In genomic region chr18:11148655-11149440, GRCh38 we compare ENCODE assay signal across 10 cellular contexts. TPM values are rescaled to one million over a fixed set of nuclear protein-coding genes. Genes with fewer than 3 reads are reported as not detected.
DNase-seq lines count a peak whose midpoint lies in the region; ATAC-seq and TF ChIP-seq lines count a peak whose summit lies in the region.
"Had no signal": no experiment of that assay in that cellular context is flagged by ENCODE, and none has a peak within 500 bp of the region (broad histone marks: within the 10 kb centered on the region; RNA-seq: fewer than 3 reads in every experiment).

No MANE protein-coding gene starts in this region.

- H3K4me3 Mint-ChIP-seq in chondrocyte (ENCODE audit: unreplicated experiment): peak overlapping the region; percentile 79
- no peak overlapping the region for H3K4me3 Mint-ChIP-seq in naive thymus-derived CD4-positive, alpha-beta T cell

- H3K4me1 Mint-ChIP-seq in chondrocyte (ENCODE audit: low read depth): peaks cover 54% of the 10 kb centered on the region
- H3K4me1 Mint-ChIP-seq in naive thymus-derived CD4-positive, alpha-beta T cell: peaks cover 0 to 9% (median 5%) of the 10 kb centered on the region in 7 donors

- H3K36me3 Mint-ChIP-seq in chondrocyte (ENCODE audit: low read depth): peaks cover 2% of the 10 kb centered on the region
- peaks cover 0 to 7% (median 0%) of the 10 kb centered on the region in 5 donors for H3K36me3 Mint-ChIP-seq in naive thymus-derived CD4-positive, alpha-beta T cell

- H3K27me3 ChIP-seq in heart left ventricle (peaks cover 29 to 81% (median 48%) of the 10 kb centered on the region in 9 donors), mucosa of rectum (ENCODE audit: control insufficient read depth in 2 of 2, insufficient read depth in 2 of 2, low read length in 2 of 2) (peaks cover 2 to 7% of the 10 kb centered on the region in 2 donors), aorta (ENCODE audit: control insufficient read depth in 1 of 2, insufficient read depth in 2 of 2, low read length in 1 of 2) (no peaks in the 10 kb centered on the region)
- no peaks in the 10 kb centered on the region for H3K27me3 ChIP-seq in naive thymus-derived CD4-positive, alpha-beta T cell (ENCODE audit: control insufficient read depth in 2 of 2, insufficient read depth in 2 of 2, low read length in 2 of 2)
- H3K27me3 ChIP-seq: BLaER1 treated with 17β-estradiol and CSF1 and Interleukin-3, amounts not matched to agents 10 nM and 100 nM had no signal

- H3K36me3 ChIP-seq in heart left ventricle (no peaks in the 10 kb centered on the region), mucosa of rectum (ENCODE audit: control insufficient read depth in 2 of 2, insufficient read depth in 2 of 2, low read length in 2 of 2) (no peaks in the 10 kb centered on the region), aorta (ENCODE audit: control insufficient read depth in 1 of 2, insufficient read depth in 2 of 2, low read length in 1 of 2) (no peaks in the 10 kb centered on the region)
- no peaks in the 10 kb centered on the region for H3K36me3 ChIP-seq in naive thymus-derived CD4-positive, alpha-beta T cell (ENCODE audit: control insufficient read depth in 2 of 3, insufficient read depth in 3 of 3, low read length in 3 of 3)
- H3K36me3 ChIP-seq: BLaER1 treated with 17β-estradiol and CSF1 and Interleukin-3, amounts not matched to agents 10 nM and 100 nM had no signal

- TF ChIP-seq CTCF in heart left ventricle (IDR thresholded peaks at IDR 0.05): no peak
- TF ChIP-seq CTCF in chondrocyte (IDR thresholded peaks at IDR 0.05): peak; percentile 38

- H3K27ac Mint-ChIP-seq in chondrocyte (ENCODE audit: unreplicated experiment): peak overlapping the region; percentile 58
- H3K27ac Mint-ChIP-seq in naive thymus-derived CD4-positive, alpha-beta T cell: no peak overlapping the region

- H3K27me3 Mint-ChIP-seq in chondrocyte (ENCODE audit: low read depth): no peaks in the 10 kb centered on the region
- H3K27me3 Mint-ChIP-seq in naive thymus-derived CD4-positive, alpha-beta T cell: peaks cover 32 to 54% (median 42%) of the 10 kb centered on the region in 5 donors

- no peaks in the 10 kb centered on the region for H3K9me3 ChIP-seq in heart left ventricle
- no peaks in the 10 kb centered on the region for H3K9me3 ChIP-seq in mucosa of rectum (ENCODE audit: control insufficient read depth in 2 of 2, low read length in 2 of 2)
- H3K9me3 ChIP-seq in aorta (ENCODE audit: control insufficient read depth, low read length): no peaks in the 10 kb centered on the region
- H3K9me3 ChIP-seq in naive thymus-derived CD4-positive, alpha-beta T cell (ENCODE audit: control insufficient read depth in 2 of 3, low read length in 3 of 3): no peaks in the 10 kb centered on the region

- DNase-seq in heart left ventricle (no peak), Right ventricle myocardium superior (no peak), chondrocyte (ENCODE audit: low spot score) (no peak), aorta (peak; percentile 39 to 76), NCI-H146 (lab: John Stamatoyannopoulos, UW) (no peak), HPDE6-E6E7 (ENCODE audit: extremely low spot score) (no peak)
- no peak for DNase-seq in naive thymus-derived CD4-positive, alpha-beta T cell
- DNase-seq: NCI-H774 had no signal

- CTCF ChIA-PET in naive thymus-derived CD4-positive, alpha-beta T cell (lab: Charles Lee): no interaction called here

- no peaks in the 10 kb centered on the region for H3K9me3 Mint-ChIP-seq in chondrocyte (ENCODE audit: low read depth)
- H3K9me3 Mint-ChIP-seq in naive thymus-derived CD4-positive, alpha-beta T cell: peaks cover 0 to 6% (median 0%) of the 10 kb centered on the region in 11 donors

- intact Hi-C loops in heart left ventricle (cut with DNase I) (no loop called here), Right ventricle myocardium superior (cut with DNase I) (loop anchor here (10.0 kb wide), 1 partner anchor 104 kb away; no protein-coding TSS in a partner anchor), aorta (cut with DNase I) (no loop called here)
- intact Hi-C loops in naive thymus-derived CD4-positive, alpha-beta T cell (cut with micrococcal nuclease): no loop called here

- 1% methylated on average over 34 to 87 of the region's 87 CpGs for WGBS in heart left ventricle, 4 donors
- WGBS in aorta, 2 donors: 1% methylated on average over 60 to 87 of the region's 87 CpGs

- no peak overlapping the region for H3K9ac ChIP-seq in mucosa of rectum (ENCODE audit: low read depth in 1 of 2, low read length in 2 of 2)
- H3K9ac ChIP-seq: BLaER1 treated with 17β-estradiol and CSF1 and Interleukin-3, amounts not matched to agents 10 nM and 100 nM had no signal

- no peak for ATAC-seq in heart left ventricle
- ATAC-seq in Right ventricle myocardium superior (ENCODE audit: poor library complexity): no peak
- peak; percentile 12 for ATAC-seq in aorta (ENCODE audit: low FRiP score)
- ATAC-seq in naive thymus-derived CD4-positive, alpha-beta T cell: no peak

- POLR2A ChIA-PET in naive thymus-derived CD4-positive, alpha-beta T cell (lab: Charles Lee): no interaction called here

- H3K4me1 ChIP-seq in heart left ventricle: peaks cover 0 to 22% (median 13%) of the 10 kb centered on the region in 12 donors
- H3K4me1 ChIP-seq in mucosa of rectum (ENCODE audit: control insufficient read depth in 2 of 2, insufficient read depth in 2 of 2, low read length in 2 of 2): no peaks in the 10 kb centered on the region
- H3K4me1 ChIP-seq in aorta (ENCODE audit: control insufficient read depth in 1 of 2, insufficient read depth in 2 of 2, low read length in 2 of 2): no peaks in the 10 kb centered on the region
- no peaks in the 10 kb centered on the region for H3K4me1 ChIP-seq in naive thymus-derived CD4-positive, alpha-beta T cell (ENCODE audit: control insufficient read depth in 2 of 2, insufficient read depth in 2 of 2, low read length in 2 of 2)
- H3K4me1 ChIP-seq: BLaER1 treated with 17β-estradiol and CSF1 and Interleukin-3, amounts not matched to agents 10 nM and 100 nM had no signal

- no peak overlapping the region for H3K27ac ChIP-seq in heart left ventricle
- no peak overlapping the region for H3K27ac ChIP-seq in mucosa of rectum (ENCODE audit: low read depth in 2 of 2, low read length in 2 of 2)
- H3K27ac ChIP-seq in aorta (ENCODE audit: low read depth in 1 of 2, low read length in 2 of 2): no peak overlapping the region
- no peak overlapping the region for H3K27ac ChIP-seq in naive thymus-derived CD4-positive, alpha-beta T cell (ENCODE audit: low read depth, low read length)
- H3K27ac ChIP-seq: BLaER1 treated with 17β-estradiol and CSF1 and Interleukin-3, amounts not matched to agents 10 nM and 100 nM had no signal

- TF ChIP-seq POLR2A in heart left ventricle (IDR thresholded peaks at IDR 0.05): no peak

- peak overlapping the region in 11 of 12 donors; percentile 30 to 55 (median 45) for H3K4me3 ChIP-seq in heart left ventricle
- H3K4me3 ChIP-seq in mucosa of rectum (ENCODE audit: low read length in 2 of 2): peak overlapping the region; percentile 37 to 39
- H3K4me3 ChIP-seq in aorta (ENCODE audit: low read length in 2 of 2): peak overlapping the region; percentile 3 to 45
- no peak overlapping the region for H3K4me3 ChIP-seq in naive thymus-derived CD4-positive, alpha-beta T cell (ENCODE audit: low read length)
- H3K4me3 ChIP-seq: BLaER1 treated with 17β-estradiol and CSF1 and Interleukin-3, amounts not matched to agents 10 nM and 100 nM had no signal

RNA-seq across cellular contexts. Expression of gene PIEZO2, which starts 0.5 kb away (rescaled TPM):
- total RNA-seq in heart left ventricle (1 to 10 TPM in 2 of 9 donors, under 1 TPM in 5, not detected in 2; 0.06 to 4.9 (median 0.39) TPM), Right ventricle myocardium superior (0.32 TPM), chondrocyte (115 to 147 TPM (median 142 TPM) in 3 replicates), aorta (1 to 10 TPM; 2.3 to 8.8 TPM)
- polyA plus RNA-seq in heart left ventricle (under 1 TPM; 0.04 to 0.07 TPM), aorta (under 1 TPM; 0.50 to 0.90 TPM)
- not detected for total RNA-seq in naive thymus-derived CD4-positive, alpha-beta T cell
- not detected for polyA plus RNA-seq in naive thymus-derived CD4-positive, alpha-beta T cell

Comparison
In these comparisons a context has a peak if more than half of its experiments do, and no peak if none do; other contexts are left out.
1. DNase-seq: peak in aorta (2 of 2); none in heart left ventricle (0 of 5), Right ventricle myocardium superior (single experiment), chondrocyte (single experiment), naive thymus-derived CD4-positive, alpha-beta T cell (0 of 9), NCI-H146 (single experiment) and HPDE6-E6E7 (single experiment).
2. RNA of gene PIEZO2, which starts 0.5 kb away (total RNA-seq): 115 to 147 TPM in chondrocyte; 2.3 to 8.8 TPM in aorta, 0.32 TPM in Right ventricle myocardium superior (single experiment), 0.06 to 4.9 TPM in heart left ventricle and not detected in naive thymus-derived CD4-positive, alpha-beta T cell; every median in the first group is over 10 times any median in the second.